11 cellular contexts compared by ENCODE assay signal in the genomic region with DNA sequence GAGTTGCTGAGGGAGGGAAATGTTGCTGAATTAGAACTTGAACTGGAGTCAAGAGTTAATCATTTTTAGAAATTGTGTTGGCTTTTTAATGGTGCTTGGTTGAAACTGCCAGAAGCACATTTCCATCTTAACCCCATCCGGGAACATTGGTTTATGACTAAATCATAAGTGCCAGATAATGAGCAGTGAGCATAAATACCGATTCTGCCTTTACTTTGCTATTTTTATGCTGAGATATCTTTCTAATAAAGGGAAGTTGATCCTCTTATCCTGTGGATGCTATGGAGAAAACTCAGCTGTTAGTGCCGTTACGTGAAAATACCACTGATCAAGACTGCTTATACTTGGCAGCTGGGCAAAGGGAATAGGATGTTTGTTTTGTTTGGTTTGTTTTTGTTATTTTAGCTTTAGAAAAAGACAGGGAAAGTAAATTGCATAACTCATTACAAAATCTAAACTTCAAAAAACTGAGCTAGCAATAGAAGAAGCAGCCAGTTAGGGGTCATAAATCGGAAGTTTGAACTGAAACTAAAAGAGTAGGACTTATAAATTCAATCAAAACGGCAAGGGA.
A peak's percentile ranks its signal among the peaks of the same experiment; 100 is the strongest.
DNase-seq lines count a peak whose midpoint lies in the region; ATAC-seq and TF ChIP-seq lines count a peak whose summit lies in the region.
"Had no signal": no experiment of that assay in that cellular context is flagged by ENCODE, and none has a peak within 500 bp of the region (broad histone marks: within the 10 kb centered on the region; RNA-seq: fewer than 3 reads in every experiment).

No MANE protein-coding gene starts in this region.

- in situ Hi-C loops in Panc1 (cut with HindIII; ENCODE audit: low pct_unique_long_range_greater_than_20kb, low sequenced_read_pairs) = no loop called here

- H3K27ac ChIP-seq in Panc1 (ENCODE audit: low read length) (no peak overlapping the region), foreskin keratinocyte (no peak overlapping the region)

- H3K36me3 ChIP-seq in BJ (ENCODE audit: control insufficient read depth, insufficient read depth, low read length) (no peaks in the 10 kb centered on the region), Panc1 (ENCODE audit: control insufficient read depth, insufficient read depth, low read length) (no peaks in the 10 kb centered on the region)

- CTCF ChIA-PET in BJ (lab: Yijun Ruan, JAX) (interaction anchor here (0.6 kb wide), 1 partner anchor 237 kb away, joined by 4 read pairs; no protein-coding TSS in a partner anchor), Panc1 (lab: Charles Lee) (no interaction called here)

- H3K27me3 ChIP-seq in BJ (ENCODE audit: control insufficient read depth, insufficient read depth, low read length) (no peaks in the 10 kb centered on the region), Panc1 (ENCODE audit: control insufficient read depth, insufficient read depth, low read length) (no peaks in the 10 kb centered on the region), foreskin keratinocyte (no peaks in the 10 kb centered on the region)

- H3K4me1 ChIP-seq in Panc1 (ENCODE audit: control insufficient read depth, insufficient read depth, low read length) (peaks cover 6% of the 10 kb centered on the region), foreskin keratinocyte (peaks cover 9% of the 10 kb centered on the region)

- ATAC-seq in Panc1 = peak; percentile 80
- peak; percentile 43 for ATAC-seq in foreskin keratinocyte
- ATAC-seq in GM19397 (IDR thresholded peaks at IDR 0.05; ENCODE audit: unreplicated experiment) = no peak
- ATAC-seq: activated T-cell treated with anti-CD3 and anti-CD28 coated beads, Interleukin-2, amount 50 U/mL, for 4 hours; natural killer cell had no signal

- intact Hi-C loops in Panc1 (cut with micrococcal nuclease; ENCODE audit: unreplicated experiment) = no loop called here

- no peaks in the 10 kb centered on the region for H3K9me3 ChIP-seq in Panc1 (ENCODE audit: control insufficient read depth, insufficient read depth, low read depth, low read length)

- DNase-seq in BJ (ENCODE audit: low read depth) (no peak), Panc1 (ENCODE audit: low read depth, low spot score) (peak; percentile 18), foreskin keratinocyte (no peak), retinal pigment epithelial cell (ENCODE audit: low read depth) (no peak), cortex of kidney (lab: John Stamatoyannopoulos, UW) (no peak), SIG-M5 (lab: John Stamatoyannopoulos, UW) (no peak), DMS79 treated with DMSO at 0.1 percent for 48 hours (lab: John Stamatoyannopoulos, UW) (no peak)
- DNase-seq: activated T-cell treated with anti-CD3 and anti-CD28 coated beads, Interleukin-2, amount 50 U/mL, for 4 hours; natural killer cell; NCI-H1694 had no signal

- POLR2A ChIA-PET in BJ (lab: Charles Lee) = interaction anchor here (0.5 kb wide), 1 partner anchor 44 kb away, joined by 3 read pairs; no protein-coding TSS in a partner anchor
- POLR2A ChIA-PET in Panc1 (lab: Charles Lee) = no interaction called here

- H3K4me3 ChIP-seq in BJ (ENCODE audit: low read depth, low read length) (peak overlapping the region; percentile 30), Panc1 (ENCODE audit: low read depth in 2 of 2, low read length in 2 of 2) (peak overlapping the region; percentile 21 to 26; a peak in 3 of 4 replicates), retinal pigment epithelial cell (ENCODE audit: low read length) (peak overlapping the region; percentile 5)

- TF ChIP-seq CTCF in BJ (IDR thresholded peaks at IDR 0.05; ENCODE audit: insufficient read depth, low read depth, low read length) (no peak), Panc1 (IDR thresholded peaks at IDR 0.05) (no peak), foreskin keratinocyte (conservative IDR thresholded peaks at IDR 0.05) (no peak), retinal pigment epithelial cell (conservative IDR thresholded peaks at IDR 0.05; ENCODE audit: low read depth, low read length) (no peak)

- no TSS peak for BruUV-seq in Panc1 (replicated peaks; lab: Mats Ljungman, UMichigan)
